In the genomic region with DNA sequence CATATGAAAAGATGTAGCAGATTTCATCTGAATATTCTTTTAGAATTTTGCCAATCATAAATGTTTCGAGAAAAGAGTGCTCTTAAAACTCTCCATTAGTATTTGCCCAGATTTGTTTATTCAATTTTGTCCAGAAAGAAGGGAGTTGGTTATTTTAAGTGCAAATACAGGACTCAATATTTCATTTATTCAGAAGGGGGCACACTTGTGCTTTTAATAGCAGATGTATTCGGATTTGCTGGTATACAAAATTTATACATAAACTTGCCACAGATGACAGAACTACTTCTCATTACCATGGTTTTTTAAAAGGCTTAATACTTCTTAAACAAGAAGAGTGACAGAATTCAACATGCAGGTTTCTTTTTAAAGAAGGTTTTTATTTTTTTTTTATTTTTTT, we compare ENCODE assay signal across 22 cellular contexts.
DNase-seq lines count a peak whose midpoint lies in the region; ATAC-seq, FAIRE-seq and TF ChIP-seq lines count a peak whose summit lies in the region.
"Had no signal": no experiment of that assay in that cellular context is flagged by ENCODE, and none has a peak within 500 bp of the region (broad histone marks: within the 10 kb centered on the region; RNA-seq: fewer than 3 reads in every experiment).

No MANE protein-coding gene starts in this region.

- FAIRE-seq in H54 (lab: Jason Lieb, UNC) = no peak

- ATAC-seq in upper lobe of right lung = no peak
- ATAC-seq: activated naive CD4-positive, alpha-beta T cell treated with anti-CD3 and anti-CD28 coated beads, Interleukin-2, amount 50 U/mL, for 72 hours; naive thymus-derived CD8-positive, alpha-beta T cell; psoas muscle had no signal

- H3K36me3 ChIP-seq in upper lobe of right lung = no peaks in the 10 kb centered on the region
- H3K36me3 ChIP-seq: cardiac muscle cell, esophagus squamous epithelium, suprapubic skin had no signal

- TF ChIP-seq POLR2A in H54 (IDR thresholded peaks at IDR 0.05; ENCODE audit: low read depth, low read length) = no peak

- H3K4me1 ChIP-seq in upper lobe of right lung = no peaks in the 10 kb centered on the region
- H3K4me1 ChIP-seq: esophagus squamous epithelium, psoas muscle, suprapubic skin had no signal

- no peaks in the 10 kb centered on the region for H3K9me3 ChIP-seq in upper lobe of right lung
- H3K9me3 ChIP-seq: esophagus squamous epithelium, psoas muscle, suprapubic skin had no signal

- DNase-seq in NCI-H82 (lab: John Stamatoyannopoulos, UW) (peak; percentile 1), NCI-H82 treated with DMSO at 0.1 percent for 48 hours (lab: John Stamatoyannopoulos, UW; ENCODE audit: unreplicated experiment) (no peak), fibroblast of pulmonary artery (ENCODE audit: low read depth) (peak; percentile 17), upper lobe of right lung (no peak), NCI-H146 (lab: John Stamatoyannopoulos, UW) (no peak), coronary artery (ENCODE audit: low spot score) (no peak), H54 (ENCODE audit: insufficient read length, low spot score) (no peak)
- DNase-seq: activated CD4-positive, CD25-positive, alpha-beta regulatory T cell; DMS153; esophagus squamous epithelium; head of caudate nucleus; mesendoderm; naive thymus-derived CD8-positive, alpha-beta T cell; NCI-H1436 treated with DMSO at 0.1 percent for 48 hours; NCI-H446 treated with DMSO at 0.1 percent for 48 hours; psoas muscle; Right ventricle myocardium superior; T-helper 2 cell had no signal

- intact Hi-C loops in upper lobe of right lung (cut with DNase I) = no loop called here

- peak; percentile 26 for TF ChIP-seq CTCF in VCaP (conservative IDR thresholded peaks at IDR 0.05)
- TF ChIP-seq CTCF in fibroblast of pulmonary artery (IDR thresholded peaks at IDR 0.05; ENCODE audit: low read length, missing control alignments) = peak; percentile 5
- TF ChIP-seq CTCF in upper lobe of right lung (IDR thresholded peaks at IDR 0.05) = peak; percentile 16
- no peak for TF ChIP-seq CTCF in coronary artery (IDR thresholded peaks at IDR 0.05)

- H3K4me3 ChIP-seq in fibroblast of pulmonary artery (replicated peaks; ENCODE audit: low read depth, low read length) (no peak overlapping the region), upper lobe of right lung (no peak overlapping the region), coronary artery (no peak overlapping the region)
- H3K4me3 ChIP-seq: cardiac muscle cell, esophagus squamous epithelium, psoas muscle, suprapubic skin had no signal

- no peaks in the 10 kb centered on the region for H3K27me3 ChIP-seq in upper lobe of right lung
- H3K27me3 ChIP-seq: cardiac muscle cell, esophagus squamous epithelium, suprapubic skin had no signal

- no peak overlapping the region for H3K27ac ChIP-seq in VCaP
- H3K27ac ChIP-seq in upper lobe of right lung = no peak overlapping the region
- no peak overlapping the region for H3K27ac ChIP-seq in coronary artery
- H3K27ac ChIP-seq: cardiac muscle cell, esophagus squamous epithelium, psoas muscle, suprapubic skin had no signal

Comparison
In these comparisons a context has a peak if more than half of its experiments do, and no peak if none do; other contexts are left out.
1. DNase-seq: peak in NCI-H82 (single experiment) and fibroblast of pulmonary artery (single experiment); none in NCI-H82 treated with DMSO at 0.1 percent for 48 hours (single experiment), upper lobe of right lung (single experiment), NCI-H146 (single experiment), coronary artery (single experiment) and H54 (single experiment).